1 cellular context compared by ENCODE assay signal in genomic region chr20:37384683-37385174, GRCh38.
TF ChIP-seq lines count a peak whose summit lies in the region.

No MANE protein-coding gene starts in this region.

TF ChIP-seq in HepG2, 621 proteins besides CTCF, POLR2A, EP300 and RAD21 (continued from another document):
- TF ChIP-seq ZNF414 (CRISPR knock-in tag; IDR thresholded peaks at IDR 0.05), result peak; percentile 51; the same call in 1 of the 2 replicates
- peak; percentile 84; the same call in 1 of the 2 replicates for TF ChIP-seq REPIN1 (CRISPR knock-in tag; IDR thresholded peaks at IDR 0.05; ENCODE audit: borderline replicate concordance, low read depth)
- no peak; the same call in 1 of the 2 replicates for TF ChIP-seq ZNF770 (CRISPR knock-in tag; IDR thresholded peaks at IDR 0.05)
- TF ChIP-seq POLR2AphosphoS2 (IDR thresholded peaks at IDR 0.05; ENCODE audit: low read depth, low read length), result no peak
- TF ChIP-seq AGO2 (optimal IDR thresholded peaks at IDR 0.05; ENCODE audit: low read depth, low read length), result peak; percentile 64
- TF ChIP-seq TARDBP (CRISPR knock-in tag; IDR thresholded peaks at IDR 0.05), result no peak; the same call in 1 of the 2 replicates
- TF ChIP-seq ZNF816 (CRISPR knock-in tag; IDR thresholded peaks at IDR 0.05; ENCODE audit: borderline replicate concordance), result no peak
- peak; percentile 87 for TF ChIP-seq ZNF687 (CRISPR knock-in tag; IDR thresholded peaks at IDR 0.05)
- TF ChIP-seq ZFAT (CRISPR knock-in tag; conservative IDR thresholded peaks at IDR 0.05), result no peak
- TF ChIP-seq ZNF558 (CRISPR knock-in tag; IDR thresholded peaks at IDR 0.05; ENCODE audit: borderline replicate concordance), result no peak
- TF ChIP-seq ZNF773 (CRISPR knock-in tag; IDR thresholded peaks at IDR 0.05; ENCODE audit: borderline replicate concordance), result no peak
- TF ChIP-seq NCOA5 (CRISPR knock-in tag; IDR thresholded peaks at IDR 0.05), result no peak
